In the genomic region with DNA sequence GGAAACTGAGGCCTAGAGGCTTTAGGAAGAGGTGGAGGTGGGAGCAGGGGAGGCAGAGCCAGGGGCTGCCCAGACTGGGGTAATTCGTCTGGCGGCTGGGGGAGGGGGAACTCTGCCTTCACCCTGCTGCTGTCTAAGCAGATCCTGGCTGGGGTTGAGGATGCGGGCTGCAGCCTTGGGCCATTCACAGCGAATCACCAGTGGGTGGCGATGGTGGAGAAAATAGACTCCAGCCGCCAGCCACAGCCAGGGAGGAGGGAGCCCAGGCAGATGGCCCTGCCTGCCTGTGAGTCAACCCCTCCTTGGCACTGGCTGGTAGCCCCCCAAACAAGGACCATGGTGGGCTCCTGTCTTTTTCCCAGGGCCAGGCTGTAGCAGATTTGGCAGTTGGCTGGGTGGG, we compare ENCODE assay signal across 9 cellular contexts. TPM values are rescaled to one million over a fixed set of nuclear protein-coding genes. Genes with fewer than 3 reads are reported as not detected.
A peak's percentile ranks its signal among the peaks of the same experiment; 100 is the strongest.
DNase-seq lines count a peak whose midpoint lies in the region; ATAC-seq and TF ChIP-seq lines count a peak whose summit lies in the region.
"Had no signal": no experiment of that assay in that cellular context is flagged by ENCODE, and none has a peak within 500 bp of the region (broad histone marks: within the 10 kb centered on the region; RNA-seq: fewer than 3 reads in every experiment).

No MANE protein-coding gene starts in this region.

- intact Hi-C loops in HCT116 (cut with micrococcal nuclease) (no loop called here), colonic mucosa (cut with DNase I) (no loop called here)

- no peak for TF ChIP-seq POLR2A in HCT116 (IDR thresholded peaks at IDR 0.05; ENCODE audit: borderline replicate concordance, extremely low read depth, insufficient read depth, insufficient read length)

- H3K9ac ChIP-seq in HCT116 (ENCODE audit: low read length) (no peak overlapping the region), colonic mucosa (ENCODE audit: low read depth in 2 of 2, low read length in 2 of 2) (no peak overlapping the region)

- H3K27ac ChIP-seq in HCT116 (ENCODE audit: low read depth, low read length) (no peak overlapping the region), colonic mucosa (no peak overlapping the region)

- H3K4me1 ChIP-seq in HCT116 (ENCODE audit: control insufficient read depth in 1 of 2, insufficient read depth in 2 of 2, low read length in 2 of 2), result peaks cover 6% of the 10 kb centered on the region in 2 experiments; a peak in 2 of 4 replicates
- no peaks in the 10 kb centered on the region for H3K4me1 ChIP-seq in colonic mucosa

- CTCF ChIA-PET in HCT116 (lab: Charles Lee), result no interaction called here

- POLR2A ChIA-PET in HCT116 (lab: Charles Lee), result no interaction called here

- BruUV-seq in HCT116 (replicated peaks; lab: Mats Ljungman, UMichigan), result no TSS peak

- H2AFZ ChIP-seq in HCT116 (ENCODE audit: low read depth, low read length, poor library complexity, severe bottlenecking), result peak overlapping the region; percentile 32

- TF ChIP-seq CTCF in AG09309 (IDR thresholded peaks at IDR 0.05; ENCODE audit: control insufficient read depth, insufficient read depth, low read depth, low read length, missing control alignments) (peak; percentile 17), HCT116 (IDR thresholded peaks at IDR 0.05 in 2 of 3, conservative IDR thresholded peaks at IDR 0.05 in 1 of 3; ENCODE audit: borderline replicate concordance in 1 of 3, insufficient read depth in 1 of 3, low read depth in 2 of 3, low read length in 2 of 3) (peak; percentile 25 to 55 (median 41); a peak in 5 of 6 replicates), colonic mucosa (IDR thresholded peaks at IDR 0.05) (no peak)

- no peak for DNase-seq in AG09309 (ENCODE audit: low read depth)
- DNase-seq in HCT116 (ENCODE audit: low read depth, low spot score), result peak; percentile 21
- peak; percentile 47 to 88 for DNase-seq in SHP77 (lab: John Stamatoyannopoulos, UW)
- peak in 34 of 51 donors; percentile 5 to 78 (median 42) for DNase-seq in hypothalamus (lab: John Stamatoyannopoulos, UW)
- no peak for DNase-seq in amniotic stem cell (lab: John Stamatoyannopoulos, UW)
- no peak for DNase-seq in colonic mucosa
- DNase-seq in T1000 (lab: John Stamatoyannopoulos, UW), result no peak
- DNase-seq: activated T-cell treated with anti-CD3 and anti-CD28 coated beads, Interleukin-2, amount 50 U/mL, for 1 hour had no signal

- peak; percentile 98 for ATAC-seq in HCT116
- ATAC-seq in GM19397 (IDR thresholded peaks at IDR 0.05; ENCODE audit: unreplicated experiment), result no peak

- no peak overlapping the region for H3K4me3 ChIP-seq in AG09309 (ENCODE audit: control insufficient read depth, low read depth, low read length)
- H3K4me3 ChIP-seq in HCT116 (replicated peaks in 1 of 2; ENCODE audit: low read depth in 1 of 2, low read length in 2 of 2), result no peak overlapping the region
- no peak overlapping the region for H3K4me3 ChIP-seq in colonic mucosa

- peak overlapping the region; percentile 43; the same call in 1 of the 2 replicates for H3K4me2 ChIP-seq in HCT116 (ENCODE audit: low read length)

- no peaks in the 10 kb centered on the region for H3K9me2 ChIP-seq in HCT116 (ENCODE audit: insufficient read depth)

- RAD21 ChIA-PET in HCT116 (lab: Charles Lee; ENCODE audit: low non-redundant PET in 1 of 2, low total read pairs in 2 of 2, uncharacterized antibody in 2 of 2, unreplicated experiment in 2 of 2), result no interaction called here

- H3K79me2 ChIP-seq in HCT116 (ENCODE audit: insufficient read depth, low read length), result no peaks in the 10 kb centered on the region

- H3K9me3 ChIP-seq in HCT116 (ENCODE audit: control insufficient read depth in 1 of 2, insufficient read depth in 1 of 2, low read depth in 1 of 2, low read length in 2 of 2), result no peaks in the 10 kb centered on the region
- H3K9me3 ChIP-seq in colonic mucosa, result no peaks in the 10 kb centered on the region

- H3K36me3 ChIP-seq in HCT116 (ENCODE audit: control insufficient read depth in 1 of 2, insufficient read depth in 2 of 2, low read length in 2 of 2) (no peaks in the 10 kb centered on the region), colonic mucosa (no peaks in the 10 kb centered on the region)

- peak; percentile 26; the same call in 1 of the 2 replicates for TF ChIP-seq RAD21 in HCT116 (IDR thresholded peaks at IDR 0.05; ENCODE audit: low read depth)

- H3K27me3 ChIP-seq in HCT116 (ENCODE audit: insufficient read depth, low read length), result peaks cover 15% of the 10 kb centered on the region; the same call in 1 of the 2 replicates
- H3K27me3 ChIP-seq in colonic mucosa, result no peaks in the 10 kb centered on the region

- no peaks in the 10 kb centered on the region for H4K20me1 ChIP-seq in HCT116 (ENCODE audit: insufficient read depth)

TF ChIP-seq in HCT116, 20 proteins besides CTCF, POLR2A, EP300 and RAD21:
- TF ChIP-seq FOSL1 (IDR thresholded peaks at IDR 0.05; ENCODE audit: low read depth) (no peak), CEBPB (IDR thresholded peaks at IDR 0.05; ENCODE audit: low read depth) (no peak), ZFX (IDR thresholded peaks at IDR 0.05) (no peak), EGR1 (IDR thresholded peaks at IDR 0.05; ENCODE audit: low read depth) (no peak)

RNA-seq across cellular contexts. Expression of a gene that starts 41.7 kb away (rescaled TPM):
- total RNA-seq in HCT116 (2021; ENCODE audit: unreplicated experiment), result 0.15 TPM
- not detected in 2 replicates for polyA plus RNA-seq in HCT116 (2012)
- total RNA-seq in colonic mucosa, result 10 to 100 TPM in 1 of 2 donors, 1 to 10 TPM in 1; 4.4 to 15.2 TPM

Comparison
In these comparisons a context has a peak if more than half of its experiments do, and no peak if none do; other contexts are left out.
1. DNase-seq: peak in HCT116 (single experiment), SHP77 (2 of 2) and hypothalamus (34 of 51); none in AG09309 (single experiment), amniotic stem cell (single experiment), colonic mucosa (single experiment) and T1000 (single experiment).